ENCODE assay signal across 8 cellular contexts in the genomic region with DNA sequence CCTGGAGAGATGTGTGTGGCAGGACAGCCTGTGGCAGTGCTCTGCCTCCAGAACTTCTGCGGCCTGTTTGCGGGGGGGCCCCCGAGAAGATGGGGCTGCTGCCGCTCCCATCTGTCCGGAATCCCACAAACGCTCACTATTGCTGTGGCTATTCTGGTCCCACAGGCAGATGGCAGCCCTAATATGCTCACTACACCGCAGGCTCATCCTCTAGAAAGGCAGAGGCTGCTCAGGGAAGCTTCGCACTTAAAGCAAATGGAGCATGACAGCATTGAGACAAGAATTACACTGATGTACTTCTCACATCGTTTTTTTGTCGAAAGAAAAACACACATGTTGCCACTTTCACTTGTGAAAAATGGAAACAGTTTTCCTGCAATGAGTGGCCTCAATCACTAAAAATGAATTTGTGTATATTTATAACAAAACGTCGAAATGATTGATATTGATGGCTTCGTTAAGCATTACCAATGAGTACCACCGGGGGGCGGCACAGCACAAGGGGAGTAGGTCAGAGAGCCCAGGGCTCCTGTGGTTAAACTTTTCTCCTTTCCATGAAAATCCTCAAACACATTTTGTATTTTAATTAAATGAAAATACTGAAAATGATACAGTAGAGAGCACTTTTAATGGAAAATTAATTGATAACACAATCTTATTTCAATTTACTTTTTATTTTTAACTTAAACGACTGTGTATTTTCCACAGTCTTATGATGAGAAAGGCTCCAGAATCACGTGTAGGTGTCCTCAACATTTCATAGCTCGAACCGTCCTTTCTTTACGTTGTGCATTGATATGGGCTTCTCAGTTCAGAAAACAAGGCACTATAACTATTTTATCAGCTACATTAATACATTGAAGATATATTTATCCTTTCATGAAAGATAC.
DNase-seq lines count a peak whose midpoint lies in the region; ATAC-seq, FAIRE-seq and TF ChIP-seq lines count a peak whose summit lies in the region.

No MANE protein-coding gene starts in this region.

- TF ChIP-seq CTCF in AG09319 (IDR thresholded peaks at IDR 0.05; ENCODE audit: low read depth, low read length) (peak; percentile 80), psoas muscle (IDR thresholded peaks at IDR 0.05) (peak; percentile 96)

- peaks cover 2% of the 10 kb centered on the region for H3K4me1 Mint-ChIP-seq in activated naive CD4-positive, alpha-beta T cell treated with anti-CD3 and anti-CD28 coated beads for 36 hours (ENCODE audit: low read depth)

- peaks cover 0 to 3% (median 1%) of the 10 kb centered on the region in 3 donors for H3K27me3 ChIP-seq in psoas muscle (ENCODE audit: insufficient read depth in 3 of 3, low read length in 2 of 3)

- no peaks in the 10 kb centered on the region for H3K36me3 Mint-ChIP-seq in activated naive CD4-positive, alpha-beta T cell treated with anti-CD3 and anti-CD28 coated beads for 36 hours (ENCODE audit: low read depth)

- no peak overlapping the region for H3K4me3 Mint-ChIP-seq in activated naive CD4-positive, alpha-beta T cell treated with anti-CD3 and anti-CD28 coated beads for 36 hours

- CTCF ChIA-PET in activated naive CD4-positive, alpha-beta T cell treated with anti-CD3 and anti-CD28 coated beads for 36 hours (lab: Charles Lee): interaction anchor here (0.7 to 1.9 kb wide), 4 partner anchors 8 to 785 kb away, joined by 3 to 11 read pairs (median 5); a partner anchor contains a TSS

- FAIRE-seq in GM12892 (lab: Jason Lieb, UNC): peak; percentile 86

- H3K4me3 ChIP-seq in psoas muscle: no peak overlapping the region

- no peak overlapping the region for H3K27ac ChIP-seq in psoas muscle

- H3K4me1 ChIP-seq in psoas muscle: peaks cover 10% of the 10 kb centered on the region

- ATAC-seq in Right ventricle myocardium inferior: peak; percentile 51
- ATAC-seq in psoas muscle: peak; percentile 49 to 71 (median 50)
- no peak for ATAC-seq in GM21786 (IDR thresholded peaks at IDR 0.05; ENCODE audit: unreplicated experiment)
- ATAC-seq in GM18868 (IDR thresholded peaks at IDR 0.05; ENCODE audit: unreplicated experiment): no peak

- intact Hi-C loops in activated naive CD4-positive, alpha-beta T cell treated with anti-CD3 and anti-CD28 coated beads for 36 hours (cut with micrococcal nuclease): loop anchor here (1.0 to 5.0 kb wide), 2 partner anchors 288 to 615 kb away; no protein-coding TSS in a partner anchor
- intact Hi-C loops in Right ventricle myocardium inferior (cut with DNase I) (loop anchor here (1.0 kb wide), 1 partner anchor 288 kb away; no protein-coding TSS in a partner anchor), psoas muscle (cut with DNase I) (loop anchor here (1.0 to 2.0 kb wide), 2 partner anchors 288 to 289 kb away; no protein-coding TSS in a partner anchor)

- H3K9me3 ChIP-seq in psoas muscle: no peaks in the 10 kb centered on the region

- no peaks in the 10 kb centered on the region for H3K9me3 Mint-ChIP-seq in activated naive CD4-positive, alpha-beta T cell treated with anti-CD3 and anti-CD28 coated beads for 36 hours

- WGBS in psoas muscle, 3 donors: 41 to 46% (median 43%) methylated on average over 20 of the region's 20 CpGs

- no peak for DNase-seq in AG09319 (ENCODE audit: extremely low read depth, low read depth)
- no peak for DNase-seq in GM12892 (ENCODE audit: insufficient read length)
- peak; percentile 71 for DNase-seq in NCI-H2171 treated with DMSO at 0.1 percent for 48 hours (lab: John Stamatoyannopoulos, UW)
- DNase-seq in activated naive CD4-positive, alpha-beta T cell treated with anti-CD3 and anti-CD28 coated beads for 36 hours: peak; percentile 77
- peak; percentile 73 for DNase-seq in Right ventricle myocardium inferior (ENCODE audit: missing footprints)
- DNase-seq in psoas muscle: peak; percentile 53 to 72

- no peak for TF ChIP-seq POLR2A in GM12892 (IDR thresholded peaks at IDR 0.05; ENCODE audit: low read depth, low read length)

- H3K36me3 ChIP-seq in psoas muscle (ENCODE audit: insufficient read depth in 1 of 2, low read depth in 1 of 2): no peaks in the 10 kb centered on the region

- H3K27me3 Mint-ChIP-seq in activated naive CD4-positive, alpha-beta T cell treated with anti-CD3 and anti-CD28 coated beads for 36 hours (ENCODE audit: low read depth): peaks cover 6% of the 10 kb centered on the region

- no peak overlapping the region for H3K27ac Mint-ChIP-seq in activated naive CD4-positive, alpha-beta T cell treated with anti-CD3 and anti-CD28 coated beads for 36 hours

Comparison
In these comparisons a context has a peak if more than half of its experiments do, and no peak if none do; other contexts are left out.
1. DNase-seq: peak in NCI-H2171 treated with DMSO at 0.1 percent for 48 hours (single experiment), activated naive CD4-positive, alpha-beta T cell treated with anti-CD3 and anti-CD28 coated beads for 36 hours (single experiment), Right ventricle myocardium inferior (single experiment) and psoas muscle (2 of 2); none in AG09319 (single experiment) and GM12892 (single experiment).
2. ATAC-seq: peak in Right ventricle myocardium inferior (single experiment) and psoas muscle (4 of 4); none in GM21786 (single experiment) and GM18868 (single experiment).